Comparison of ENCODE assay signal across 10 cellular contexts in genomic region chr15:41235228-41235627, GRCh38. TPM values are rescaled to one million over a fixed set of nuclear protein-coding genes. Genes with fewer than 3 reads are reported as not detected.
"Had no signal": no experiment of that assay in that cellular context is flagged by ENCODE, and none has a peak within 500 bp of the region (broad histone marks: within the 10 kb centered on the region; RNA-seq: fewer than 3 reads in every experiment).

No MANE protein-coding gene starts in this region.

RNA-seq across cellular contexts. Expression of gene EXD1, which starts 4.7 kb away (rescaled TPM):
- total RNA-seq: stomach, subcutaneous adipose tissue, thoracic aorta, tibial nerve, transverse colon, upper lobe of right lung, ureter, urinary bladder, uterus, vagina had no signal
- polyA plus RNA-seq: stomach, urinary bladder had no signal
